In the genomic region with DNA sequence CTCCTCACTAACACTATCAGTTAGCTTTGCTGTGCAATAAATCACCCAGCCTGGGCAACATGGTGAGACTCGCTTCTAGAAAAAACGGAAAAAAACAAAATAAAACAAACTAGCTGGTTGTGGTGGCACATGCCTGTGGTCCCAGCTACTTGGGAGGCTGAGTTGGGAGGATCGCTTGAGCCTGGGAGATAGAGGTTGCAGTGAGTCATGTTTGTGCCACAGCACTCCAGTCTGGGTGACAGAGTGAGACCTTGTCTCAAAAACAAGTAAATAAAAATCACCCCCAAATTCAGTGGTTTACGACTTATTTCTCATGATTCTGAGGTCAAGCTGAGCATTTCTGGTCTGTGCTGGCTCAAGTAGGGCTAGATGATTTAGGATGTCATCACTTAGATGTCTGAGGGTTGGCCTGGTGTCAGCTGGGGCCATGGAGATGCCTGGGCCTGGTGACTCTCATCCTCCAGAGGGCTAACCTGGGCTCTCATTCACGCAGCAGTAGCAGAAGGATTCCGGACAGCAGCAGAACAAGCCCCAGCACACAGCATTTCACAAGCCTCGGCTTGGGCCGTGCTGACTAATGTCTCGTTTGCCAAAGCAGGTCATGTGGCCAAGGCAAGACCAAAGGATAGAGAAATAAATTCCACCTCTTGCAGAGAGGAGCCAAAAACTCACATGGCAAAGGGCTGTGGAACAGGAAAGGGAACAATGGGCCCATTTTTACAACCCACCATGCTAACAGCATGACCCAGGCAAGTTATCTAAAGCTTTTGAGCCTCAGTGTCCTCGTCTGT, we compare ENCODE assay signal across 8 cellular contexts. TPM values are rescaled to one million over a fixed set of nuclear protein-coding genes. Genes with fewer than 3 reads are reported as not detected.
DNase-seq lines count a peak whose midpoint lies in the region; ATAC-seq and TF ChIP-seq lines count a peak whose summit lies in the region.

No MANE protein-coding gene starts in this region.

- peak overlapping the region; percentile 24 for H3K27ac Mint-ChIP-seq in endodermal cell

- H3K9ac ChIP-seq in endodermal cell (ENCODE audit: extremely low read depth, low read length, poor library complexity, severe bottlenecking), result no peak overlapping the region

- WGBS in endodermal cell (ENCODE audit: insufficient coverage in 1 of 2, insufficient read length in 1 of 2), 2 experiments, result 83 to 86% methylated on average over 5 to 9 of the region's 10 CpGs
- 74 to 82% methylated on average over 10 of the region's 10 CpGs for WGBS in lung, 2 donors

- H3K4me3 ChIP-seq in endodermal cell (ENCODE audit: low read length) (no peak overlapping the region), lung (no peak overlapping the region), vagina (no peak overlapping the region)
- H3K4me3 ChIP-seq in effector memory CD4-positive, alpha-beta T cell (ENCODE audit: insufficient read depth, low read depth, low read length, poor library complexity, severe bottlenecking), result no peak overlapping the region

- DNase-seq in SIG-M5 treated with dmso at 0.1 percent for 504 hours (lab: John Stamatoyannopoulos, UW; ENCODE audit: unreplicated experiment), result peak; percentile 38
- no peak for DNase-seq in SIG-M5 (lab: John Stamatoyannopoulos, UW)
- peak; percentile 70 for DNase-seq in endodermal cell
- peak; percentile 50 for DNase-seq in lung (ENCODE audit: low spot score)
- peak in 1 of 2 donors; percentile 98 for DNase-seq in vagina (ENCODE audit: extremely low spot score in 2 of 2)
- no peak for DNase-seq in effector memory CD4-positive, alpha-beta T cell

- ATAC-seq in lung (ENCODE audit: insufficient read depth, low FRiP score) (peak; percentile 59), HG03159 (IDR thresholded peaks at IDR 0.05; ENCODE audit: unreplicated experiment) (no peak), HG02840 (IDR thresholded peaks at IDR 0.05; ENCODE audit: low FRiP score, unreplicated experiment) (no peak)

- H3K9me3 ChIP-seq in endodermal cell (ENCODE audit: control insufficient read depth, low read length) (no peaks in the 10 kb centered on the region), lung (ENCODE audit: control insufficient read depth in 2 of 2, insufficient read depth in 1 of 2, low read length in 1 of 2) (no peaks in the 10 kb centered on the region), vagina (no peaks in the 10 kb centered on the region)
- no peaks in the 10 kb centered on the region for H3K9me3 ChIP-seq in effector memory CD4-positive, alpha-beta T cell (ENCODE audit: control insufficient read depth, low read length)

- no peaks in the 10 kb centered on the region for H3K27me3 Mint-ChIP-seq in endodermal cell (ENCODE audit: insufficient read depth)

- H3K4me1 Mint-ChIP-seq in endodermal cell, result peaks cover 28% of the 10 kb centered on the region

- no peaks in the 10 kb centered on the region for H3K9me3 Mint-ChIP-seq in endodermal cell

- H3K4me1 ChIP-seq in endodermal cell (ENCODE audit: control insufficient read depth, insufficient read depth, low read length) (peaks cover 2% of the 10 kb centered on the region), lung (ENCODE audit: control insufficient read depth in 2 of 2, insufficient read depth in 2 of 2, low read length in 2 of 2) (no peaks in the 10 kb centered on the region), vagina (peaks cover 2% of the 10 kb centered on the region)
- no peaks in the 10 kb centered on the region for H3K4me1 ChIP-seq in effector memory CD4-positive, alpha-beta T cell (ENCODE audit: control insufficient read depth, insufficient read depth, low read length, poor library complexity, severe bottlenecking)

- H3K27ac ChIP-seq in endodermal cell (ENCODE audit: low read depth, low read length) (no peak overlapping the region), lung (ENCODE audit: low read depth in 1 of 2, low read length in 1 of 2) (no peak overlapping the region), vagina (peak overlapping the region; percentile 60)
- no peak overlapping the region for H3K27ac ChIP-seq in effector memory CD4-positive, alpha-beta T cell (ENCODE audit: insufficient read depth, low read length, poor library complexity, severe bottlenecking)

- TF ChIP-seq CTCF in endodermal cell (conservative IDR thresholded peaks at IDR 0.05) (no peak), lung (IDR thresholded peaks at IDR 0.05; ENCODE audit: control extremely low read depth, extremely low read depth) (no peak), vagina (IDR thresholded peaks at IDR 0.05) (no peak)

- TF ChIP-seq POLR2A in vagina (IDR thresholded peaks at IDR 0.05), result no peak

- H3K4me3 Mint-ChIP-seq in endodermal cell, result no peak overlapping the region

- intact Hi-C loops in vagina (cut with DNase I), result no loop called here

- no peaks in the 10 kb centered on the region for H3K36me3 Mint-ChIP-seq in endodermal cell (ENCODE audit: low read depth)

- no peaks in the 10 kb centered on the region for H3K36me3 ChIP-seq in endodermal cell (ENCODE audit: control insufficient read depth, insufficient read depth, low read length)
- no peaks in the 10 kb centered on the region for H3K36me3 ChIP-seq in lung (ENCODE audit: control insufficient read depth in 2 of 2, insufficient read depth in 2 of 2, low read length in 2 of 2)
- no peaks in the 10 kb centered on the region for H3K36me3 ChIP-seq in vagina
- H3K36me3 ChIP-seq in effector memory CD4-positive, alpha-beta T cell (ENCODE audit: control insufficient read depth, insufficient read depth, low read length), result no peaks in the 10 kb centered on the region

- H3K27me3 ChIP-seq in endodermal cell (ENCODE audit: control insufficient read depth, insufficient read depth, low read length, poor library complexity, severe bottlenecking) (no peaks in the 10 kb centered on the region), lung (ENCODE audit: control insufficient read depth, insufficient read depth) (no peaks in the 10 kb centered on the region), vagina (no peaks in the 10 kb centered on the region)
- H3K27me3 ChIP-seq in effector memory CD4-positive, alpha-beta T cell (replicated peaks; ENCODE audit: control insufficient read depth, insufficient read depth, low read length, poor library complexity, severe bottlenecking), result no peaks in the 10 kb centered on the region

RNA-seq across cellular contexts. Expression of a gene that starts 32.5 kb away (rescaled TPM):
- 10 to 100 TPM; 31.2 to 36.7 TPM for total RNA-seq in endodermal cell
- 36.9 TPM for polyA plus RNA-seq in endodermal cell (2013, experiment 1 of 2)
- 32.9 TPM for polyA plus RNA-seq in endodermal cell (2013, experiment 2 of 2)
- 10 to 100 TPM; 10.1 to 19.1 TPM for total RNA-seq in lung
- 10 to 100 TPM; 11.0 to 11.9 TPM for polyA plus RNA-seq in lung
- 8.6 TPM for total RNA-seq in vagina

RNA-seq across cellular contexts. Expression of a gene that starts 32.7 kb away (rescaled TPM):
- 100 to 1,000 TPM; 170 to 171 TPM for total RNA-seq in endodermal cell
- polyA plus RNA-seq in endodermal cell (2013, experiment 1 of 2), result 124 TPM
- 121 TPM for polyA plus RNA-seq in endodermal cell (2013, experiment 2 of 2)
- 100 to 1,000 TPM in 1 of 2 donors, 10 to 100 TPM in 1; 66.8 to 194 TPM for total RNA-seq in lung
- polyA plus RNA-seq in lung, result 100 to 1,000 TPM in 1 of 2 donors, 10 to 100 TPM in 1; 66.6 to 107 TPM
- total RNA-seq in vagina, result 159 TPM

RNA-seq across cellular contexts. Expression of a gene that starts 56.4 kb away (rescaled TPM):
- total RNA-seq in endodermal cell (10 to 100 TPM; 15.3 to 17.0 TPM), lung (10 to 100 TPM in 1 of 2 donors, 1 to 10 TPM in 1; 7.8 to 11.2 TPM), vagina (9.3 TPM)
- 0.96 TPM for polyA plus RNA-seq in endodermal cell (2013, experiment 1 of 2)
- 1.2 TPM for polyA plus RNA-seq in endodermal cell (2013, experiment 2 of 2)
- polyA plus RNA-seq in lung, result 1 to 10 TPM; 2.7 to 6.7 TPM

Comparison
In these comparisons a context has a peak if more than half of its experiments do, and no peak if none do; other contexts are left out.
1. DNase-seq: peak in SIG-M5 treated with dmso at 0.1 percent for 504 hours (single experiment), endodermal cell (single experiment) and lung (single experiment); none in SIG-M5 (single experiment) and effector memory CD4-positive, alpha-beta T cell (0 of 3).